ENCODE assay signal across 18 cellular contexts in the genomic region with DNA sequence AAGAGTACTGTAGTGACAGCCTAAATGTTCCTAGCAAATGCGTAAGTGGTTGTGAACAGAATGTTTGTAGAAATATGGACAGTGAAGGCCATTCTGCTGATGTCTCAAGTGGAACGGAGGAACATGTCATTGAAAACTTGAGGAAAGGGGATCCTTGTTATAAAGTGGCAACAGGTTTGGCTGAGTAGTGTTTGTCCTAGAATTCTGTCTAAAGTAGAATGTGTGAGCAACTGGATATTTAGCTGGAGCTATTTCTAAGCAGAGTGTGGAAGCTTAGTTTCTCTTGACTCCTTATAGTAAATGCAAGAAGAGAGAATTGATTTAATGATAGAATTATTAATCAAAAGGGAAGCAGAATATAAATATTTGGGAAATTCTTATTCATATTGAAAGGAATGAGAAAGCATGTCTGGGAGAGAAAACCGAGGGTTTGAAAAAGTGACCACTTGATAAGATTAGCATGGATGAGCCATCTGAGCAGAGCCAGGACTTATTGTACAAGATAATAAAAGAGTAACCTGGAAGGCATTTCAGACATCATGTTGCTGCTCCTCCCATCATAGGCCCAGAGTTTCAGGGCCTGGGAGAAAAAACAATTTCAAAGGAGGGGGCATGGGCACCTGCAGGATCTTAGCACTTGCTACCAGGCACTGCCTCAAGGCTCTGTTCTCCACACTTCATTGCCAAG.
"Had no signal": no experiment of that assay in that cellular context is flagged by ENCODE, and none has a peak within 500 bp of the region (broad histone marks: within the 10 kb centered on the region; RNA-seq: fewer than 3 reads in every experiment).

No MANE protein-coding gene starts in this region.

- H3K27me3 ChIP-seq: dorsolateral prefrontal cortex, esophagus muscularis mucosa, foreskin keratinocyte, heart right ventricle, left lung had no signal

- DNase-seq: dermis blood vessel endothelial cell; dorsolateral prefrontal cortex; effector CD4-positive, alpha-beta T cell; effector memory CD4-positive, alpha-beta T cell; foreskin keratinocyte; glutamatergic neuron; head of caudate nucleus; heart right ventricle; hippocampal formation; left cardiac atrium; left lung; left ventricle myocardium superior; lower lobe of right lung; mesenchymal stem cell; mucosa of descending colon had no signal

- H3K4me3 ChIP-seq: coronary artery, dorsolateral prefrontal cortex, esophagus muscularis mucosa, heart right ventricle, left lung, lower lobe of right lung, mucosa of descending colon had no signal

- H3K27ac ChIP-seq: coronary artery, esophagus muscularis mucosa, foreskin keratinocyte, heart right ventricle, left lung, lower lobe of right lung had no signal

- H3K4me1 ChIP-seq: esophagus muscularis mucosa, foreskin keratinocyte, heart right ventricle, left lung, lower lobe of right lung had no signal

- H3K36me3 Mint-ChIP-seq: mesothelial cell of epicardium had no signal

- H3K4me1 Mint-ChIP-seq: mesothelial cell of epicardium had no signal

- H3K9me3 ChIP-seq: lower lobe of right lung, mucosa of descending colon had no signal

- H3K27ac Mint-ChIP-seq: mesothelial cell of epicardium had no signal

- H3K4me3 Mint-ChIP-seq: mesothelial cell of epicardium had no signal

- ATAC-seq: foreskin keratinocyte, heart right ventricle, left cardiac atrium, left lung, left ventricle myocardium superior, lower lobe of right lung, mucosa of descending colon had no signal

- H3K36me3 ChIP-seq: esophagus muscularis mucosa, heart right ventricle, left lung, lower lobe of right lung had no signal
